ENCODE assay signal across 2 cellular contexts in genomic region chr17:43033947-43034622, GRCh38.
TF ChIP-seq lines count a peak whose summit lies in the region.

No MANE protein-coding gene starts in this region.

TF ChIP-seq in IMR-90, 13 proteins besides CTCF, POLR2A, EP300 and RAD21:
- no peak for TF ChIP-seq MXI1 (IDR thresholded peaks at IDR 0.05; ENCODE audit: borderline replicate concordance, low read depth, low read length)
- TF ChIP-seq CHD1 (IDR thresholded peaks at IDR 0.05; ENCODE audit: low read depth, low read length), result no peak
- TF ChIP-seq RCOR1 (IDR thresholded peaks at IDR 0.05; ENCODE audit: insufficient replicate concordance, low read length), result no peak
- no peak for TF ChIP-seq NFE2L2 (IDR thresholded peaks at IDR 0.05; ENCODE audit: low read depth, low read length)
- TF ChIP-seq RFX5 (IDR thresholded peaks at IDR 0.05; ENCODE audit: low read depth, low read length), result no peak
- TF ChIP-seq FOS (IDR thresholded peaks at IDR 0.05; ENCODE audit: low read depth, low read length), result no peak
- TF ChIP-seq BHLHE40 (IDR thresholded peaks at IDR 0.05; ENCODE audit: low read depth, low read length), result no peak
- no peak for TF ChIP-seq MAZ (IDR thresholded peaks at IDR 0.05; ENCODE audit: borderline replicate concordance, low read depth, low read length)
- TF ChIP-seq CEBPB (IDR thresholded peaks at IDR 0.05; ENCODE audit: low read depth, low read length), result no peak
- no peak for TF ChIP-seq MAFK (IDR thresholded peaks at IDR 0.05; ENCODE audit: low read depth, low read length)
- TF ChIP-seq ELK1 (IDR thresholded peaks at IDR 0.05; ENCODE audit: borderline replicate concordance, low read depth, low read length), result no peak
- TF ChIP-seq USF2 (IDR thresholded peaks at IDR 0.05; ENCODE audit: low read depth, low read length), result no peak
- TF ChIP-seq SMC3 (IDR thresholded peaks at IDR 0.05; ENCODE audit: low read depth, low read length), result no peak
TF ChIP-seq in IMR-90: peak in this region for 0.

TF ChIP-seq in K562, 482 proteins besides CTCF, POLR2A, EP300 and RAD21:
- TF ChIP-seq RFX1 (IDR thresholded peaks at IDR 0.05) (peak; percentile 59), TBP (optimal IDR thresholded peaks at IDR 0.05; ENCODE audit: low read depth, low read length) (no peak)
